In the genomic region with DNA sequence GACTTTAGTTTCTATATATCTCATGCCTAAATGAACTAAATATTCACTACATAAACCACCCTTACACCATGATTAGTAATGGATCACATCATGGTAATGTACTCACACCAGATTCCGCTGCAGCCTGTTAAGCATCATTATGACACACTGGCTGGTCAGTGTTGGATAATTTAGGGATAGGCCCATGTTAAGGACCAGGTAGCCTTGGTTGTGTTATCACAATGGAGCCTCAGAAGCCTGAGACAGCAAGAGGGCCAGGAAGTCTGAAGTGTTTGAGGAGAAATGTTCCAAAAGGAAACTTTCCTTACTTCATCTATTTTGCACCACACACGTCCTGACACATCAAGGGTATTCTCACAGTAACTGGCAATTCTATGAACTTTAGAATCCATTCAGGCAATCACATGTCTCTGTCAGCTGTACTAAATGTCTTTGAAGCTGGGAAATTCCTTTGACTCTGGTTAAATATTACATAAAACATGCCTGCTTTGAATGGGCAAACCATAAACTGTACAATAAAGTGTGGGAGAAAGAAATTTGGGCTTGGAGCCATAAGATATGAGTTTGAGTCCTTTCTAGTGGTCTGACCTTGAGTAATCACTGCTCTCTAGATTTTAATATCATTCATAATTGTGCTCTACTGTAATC, we compare ENCODE assay signal across 1 cellular context.
TF ChIP-seq lines count a peak whose summit lies in the region.

No MANE protein-coding gene starts in this region.

TF ChIP-seq in HepG2, 621 proteins besides CTCF, POLR2A, EP300 and RAD21 (continued from another document and continues in another):
- TF ChIP-seq, protein P1, sequence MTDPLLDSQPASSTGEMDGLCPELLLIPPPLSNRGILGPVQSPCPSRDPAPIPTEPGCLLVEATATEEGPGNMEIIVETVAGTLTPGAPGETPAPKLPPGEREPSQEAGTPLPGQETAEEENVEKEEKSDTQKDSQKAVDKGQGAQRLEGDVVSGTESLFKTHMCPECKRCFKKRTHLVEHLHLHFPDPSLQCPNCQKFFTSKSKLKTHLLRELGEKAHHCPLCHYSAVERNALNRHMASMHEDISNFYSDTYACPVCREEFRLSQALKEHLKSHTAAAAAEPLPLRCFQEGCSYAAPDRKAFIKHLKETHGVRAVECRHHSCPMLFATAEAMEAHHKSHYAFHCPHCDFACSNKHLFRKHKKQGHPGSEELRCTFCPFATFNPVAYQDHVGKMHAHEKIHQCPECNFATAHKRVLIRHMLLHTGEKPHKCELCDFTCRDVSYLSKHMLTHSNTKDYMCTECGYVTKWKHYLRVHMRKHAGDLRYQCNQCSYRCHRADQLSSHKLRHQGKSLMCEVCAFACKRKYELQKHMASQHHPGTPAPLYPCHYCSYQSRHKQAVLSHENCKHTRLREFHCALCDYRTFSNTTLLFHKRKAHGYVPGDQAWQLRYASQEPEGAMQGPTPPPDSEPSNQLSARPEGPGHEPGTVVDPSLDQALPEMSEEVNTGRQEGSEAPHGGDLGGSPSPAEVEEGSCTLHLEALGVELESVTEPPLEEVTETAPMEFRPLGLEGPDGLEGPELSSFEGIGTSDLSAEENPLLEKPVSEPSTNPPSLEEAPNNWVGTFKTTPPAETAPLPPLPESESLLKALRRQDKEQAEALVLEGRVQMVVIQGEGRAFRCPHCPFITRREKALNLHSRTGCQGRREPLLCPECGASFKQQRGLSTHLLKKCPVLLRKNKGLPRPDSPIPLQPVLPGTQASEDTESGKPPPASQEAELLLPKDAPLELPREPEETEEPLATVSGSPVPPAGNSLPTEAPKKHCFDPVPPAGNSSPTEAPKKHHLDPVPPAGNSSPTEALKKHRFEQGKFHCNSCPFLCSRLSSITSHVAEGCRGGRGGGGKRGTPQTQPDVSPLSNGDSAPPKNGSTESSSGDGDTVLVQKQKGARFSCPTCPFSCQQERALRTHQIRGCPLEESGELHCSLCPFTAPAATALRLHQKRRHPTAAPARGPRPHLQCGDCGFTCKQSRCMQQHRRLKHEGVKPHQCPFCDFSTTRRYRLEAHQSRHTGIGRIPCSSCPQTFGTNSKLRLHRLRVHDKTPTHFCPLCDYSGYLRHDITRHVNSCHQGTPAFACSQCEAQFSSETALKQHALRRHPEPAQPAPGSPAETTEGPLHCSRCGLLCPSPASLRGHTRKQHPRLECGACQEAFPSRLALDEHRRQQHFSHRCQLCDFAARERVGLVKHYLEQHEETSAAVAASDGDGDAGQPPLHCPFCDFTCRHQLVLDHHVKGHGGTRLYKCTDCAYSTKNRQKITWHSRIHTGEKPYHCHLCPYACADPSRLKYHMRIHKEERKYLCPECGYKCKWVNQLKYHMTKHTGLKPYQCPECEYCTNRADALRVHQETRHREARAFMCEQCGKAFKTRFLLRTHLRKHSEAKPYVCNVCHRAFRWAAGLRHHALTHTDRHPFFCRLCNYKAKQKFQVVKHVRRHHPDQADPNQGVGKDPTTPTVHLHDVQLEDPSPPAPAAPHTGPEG (CRISPR knock-in tag; IDR thresholded peaks at IDR 0.05): no peak
- TF ChIP-seq GATA4 (IDR thresholded peaks at IDR 0.05; ENCODE audit: borderline replicate concordance, low read depth): no peak
- TF ChIP-seq SP2 (CRISPR knock-in tag; IDR thresholded peaks at IDR 0.05): no peak
- TF ChIP-seq, protein P2, sequence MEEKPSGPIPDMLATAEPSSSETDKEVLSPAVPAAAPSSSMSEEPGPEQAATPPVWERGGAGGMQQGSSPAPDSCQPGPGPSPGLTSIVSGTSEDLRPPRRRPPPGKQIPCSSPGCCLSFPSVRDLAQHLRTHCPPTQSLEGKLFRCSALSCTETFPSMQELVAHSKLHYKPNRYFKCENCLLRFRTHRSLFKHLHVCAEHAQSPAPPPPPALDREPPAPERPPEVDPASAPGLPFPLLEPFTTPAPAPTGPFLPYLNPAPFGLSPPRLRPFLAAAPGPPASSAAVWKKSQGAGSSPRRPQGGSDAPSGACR (CRISPR knock-in tag; IDR thresholded peaks at IDR 0.05): no peak
- no peak for TF ChIP-seq CBFB (CRISPR knock-in tag; IDR thresholded peaks at IDR 0.05)
- TF ChIP-seq, protein P3, sequence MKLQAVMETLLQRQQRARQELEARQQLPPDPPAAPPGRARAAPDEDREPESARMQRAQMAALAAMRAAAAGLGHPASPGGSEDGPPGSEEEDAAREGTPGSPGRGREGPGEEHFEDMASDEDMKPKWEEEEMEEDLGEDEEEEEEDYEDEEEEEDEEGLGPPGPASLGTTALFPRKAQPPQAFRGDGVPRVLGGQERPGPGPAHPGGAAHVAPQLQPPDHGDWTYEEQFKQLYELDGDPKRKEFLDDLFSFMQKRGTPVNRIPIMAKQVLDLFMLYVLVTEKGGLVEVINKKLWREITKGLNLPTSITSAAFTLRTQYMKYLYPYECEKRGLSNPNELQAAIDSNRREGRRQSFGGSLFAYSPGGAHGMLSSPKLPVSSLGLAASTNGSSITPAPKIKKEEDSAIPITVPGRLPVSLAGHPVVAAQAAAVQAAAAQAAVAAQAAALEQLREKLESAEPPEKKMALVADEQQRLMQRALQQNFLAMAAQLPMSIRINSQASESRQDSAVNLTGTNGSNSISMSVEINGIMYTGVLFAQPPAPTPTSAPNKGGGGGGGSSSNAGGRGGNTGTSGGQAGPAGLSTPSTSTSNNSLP (IDR thresholded peaks at IDR 0.05; ENCODE audit: low read depth, low read length): peak; percentile 93
- TF ChIP-seq SUZ12 (IDR thresholded peaks at IDR 0.05; ENCODE audit: low read depth, low read length): no peak
- 0 out of 2 replicates have a peak, but pooled peaks have one; percentile 10 for TF ChIP-seq RELA (CRISPR knock-in tag; IDR thresholded peaks at IDR 0.05)
- TF ChIP-seq ZNF530 (CRISPR knock-in tag; IDR thresholded peaks at IDR 0.05; ENCODE audit: low read depth): no peak
- peak; percentile 63; the same call in 1 of the 2 replicates for TF ChIP-seq MED13 (CRISPR knock-in tag; IDR thresholded peaks at IDR 0.05)
- TF ChIP-seq, protein P4, sequence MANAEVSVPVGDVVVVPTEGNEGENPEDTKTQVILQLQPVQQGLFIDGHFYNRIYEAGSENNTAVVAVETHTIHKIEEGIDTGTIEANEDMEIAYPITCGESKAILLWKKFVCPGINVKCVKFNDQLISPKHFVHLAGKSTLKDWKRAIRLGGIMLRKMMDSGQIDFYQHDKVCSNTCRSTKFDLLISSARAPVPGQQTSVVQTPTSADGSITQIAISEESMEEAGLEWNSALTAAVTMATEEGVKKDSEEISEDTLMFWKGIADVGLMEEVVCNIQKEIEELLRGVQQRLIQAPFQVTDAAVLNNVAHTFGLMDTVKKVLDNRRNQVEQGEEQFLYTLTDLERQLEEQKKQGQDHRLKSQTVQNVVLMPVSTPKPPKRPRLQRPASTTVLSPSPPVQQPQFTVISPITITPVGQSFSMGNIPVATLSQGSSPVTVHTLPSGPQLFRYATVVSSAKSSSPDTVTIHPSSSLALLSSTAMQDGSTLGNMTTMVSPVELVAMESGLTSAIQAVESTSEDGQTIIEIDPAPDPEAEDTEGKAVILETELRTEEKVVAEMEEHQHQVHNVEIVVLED (CRISPR knock-in tag; IDR thresholded peaks at IDR 0.05; ENCODE audit: borderline replicate concordance): no peak
- no peak for TF ChIP-seq ZNF562 (CRISPR knock-in tag; IDR thresholded peaks at IDR 0.05; ENCODE audit: borderline replicate concordance)
- TF ChIP-seq, protein P5, sequence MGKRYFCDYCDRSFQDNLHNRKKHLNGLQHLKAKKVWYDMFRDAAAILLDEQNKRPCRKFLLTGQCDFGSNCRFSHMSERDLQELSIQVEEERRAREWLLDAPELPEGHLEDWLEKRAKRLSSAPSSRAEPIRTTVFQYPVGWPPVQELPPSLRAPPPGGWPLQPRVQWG (CRISPR knock-in tag; IDR thresholded peaks at IDR 0.05; ENCODE audit: borderline replicate concordance, low read depth): no peak
- TF ChIP-seq RCOR2 (CRISPR knock-in tag; IDR thresholded peaks at IDR 0.05): peak; percentile 71; the same call in 1 of the 2 replicates
- TF ChIP-seq, protein P6, sequence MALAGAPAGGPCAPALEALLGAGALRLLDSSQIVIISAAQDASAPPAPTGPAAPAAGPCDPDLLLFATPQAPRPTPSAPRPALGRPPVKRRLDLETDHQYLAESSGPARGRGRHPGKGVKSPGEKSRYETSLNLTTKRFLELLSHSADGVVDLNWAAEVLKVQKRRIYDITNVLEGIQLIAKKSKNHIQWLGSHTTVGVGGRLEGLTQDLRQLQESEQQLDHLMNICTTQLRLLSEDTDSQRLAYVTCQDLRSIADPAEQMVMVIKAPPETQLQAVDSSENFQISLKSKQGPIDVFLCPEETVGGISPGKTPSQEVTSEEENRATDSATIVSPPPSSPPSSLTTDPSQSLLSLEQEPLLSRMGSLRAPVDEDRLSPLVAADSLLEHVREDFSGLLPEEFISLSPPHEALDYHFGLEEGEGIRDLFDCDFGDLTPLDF (CRISPR knock-in tag; IDR thresholded peaks at IDR 0.05): no peak
- peak; percentile 87 for TF ChIP-seq RXRB (CRISPR knock-in tag; IDR thresholded peaks at IDR 0.05; ENCODE audit: borderline replicate concordance)
- TF ChIP-seq ZNF230 (CRISPR knock-in tag; IDR thresholded peaks at IDR 0.05): no peak
- TF ChIP-seq, protein P7, sequence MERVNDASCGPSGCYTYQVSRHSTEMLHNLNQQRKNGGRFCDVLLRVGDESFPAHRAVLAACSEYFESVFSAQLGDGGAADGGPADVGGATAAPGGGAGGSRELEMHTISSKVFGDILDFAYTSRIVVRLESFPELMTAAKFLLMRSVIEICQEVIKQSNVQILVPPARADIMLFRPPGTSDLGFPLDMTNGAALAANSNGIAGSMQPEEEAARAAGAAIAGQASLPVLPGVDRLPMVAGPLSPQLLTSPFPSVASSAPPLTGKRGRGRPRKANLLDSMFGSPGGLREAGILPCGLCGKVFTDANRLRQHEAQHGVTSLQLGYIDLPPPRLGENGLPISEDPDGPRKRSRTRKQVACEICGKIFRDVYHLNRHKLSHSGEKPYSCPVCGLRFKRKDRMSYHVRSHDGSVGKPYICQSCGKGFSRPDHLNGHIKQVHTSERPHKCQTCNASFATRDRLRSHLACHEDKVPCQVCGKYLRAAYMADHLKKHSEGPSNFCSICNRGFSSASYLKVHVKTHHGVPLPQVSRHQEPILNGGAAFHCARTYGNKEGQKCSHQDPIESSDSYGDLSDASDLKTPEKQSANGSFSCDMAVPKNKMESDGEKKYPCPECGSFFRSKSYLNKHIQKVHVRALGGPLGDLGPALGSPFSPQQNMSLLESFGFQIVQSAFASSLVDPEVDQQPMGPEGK (CRISPR knock-in tag; IDR thresholded peaks at IDR 0.05): peak; percentile 39
- TF ChIP-seq ZNF350 (CRISPR knock-in tag; IDR thresholded peaks at IDR 0.05; ENCODE audit: borderline replicate concordance, low read depth): no peak
- no peak for TF ChIP-seq PRPF4 (IDR thresholded peaks at IDR 0.05; ENCODE audit: low read depth, low read length, poor library complexity, severe bottlenecking)
- TF ChIP-seq, protein P8, sequence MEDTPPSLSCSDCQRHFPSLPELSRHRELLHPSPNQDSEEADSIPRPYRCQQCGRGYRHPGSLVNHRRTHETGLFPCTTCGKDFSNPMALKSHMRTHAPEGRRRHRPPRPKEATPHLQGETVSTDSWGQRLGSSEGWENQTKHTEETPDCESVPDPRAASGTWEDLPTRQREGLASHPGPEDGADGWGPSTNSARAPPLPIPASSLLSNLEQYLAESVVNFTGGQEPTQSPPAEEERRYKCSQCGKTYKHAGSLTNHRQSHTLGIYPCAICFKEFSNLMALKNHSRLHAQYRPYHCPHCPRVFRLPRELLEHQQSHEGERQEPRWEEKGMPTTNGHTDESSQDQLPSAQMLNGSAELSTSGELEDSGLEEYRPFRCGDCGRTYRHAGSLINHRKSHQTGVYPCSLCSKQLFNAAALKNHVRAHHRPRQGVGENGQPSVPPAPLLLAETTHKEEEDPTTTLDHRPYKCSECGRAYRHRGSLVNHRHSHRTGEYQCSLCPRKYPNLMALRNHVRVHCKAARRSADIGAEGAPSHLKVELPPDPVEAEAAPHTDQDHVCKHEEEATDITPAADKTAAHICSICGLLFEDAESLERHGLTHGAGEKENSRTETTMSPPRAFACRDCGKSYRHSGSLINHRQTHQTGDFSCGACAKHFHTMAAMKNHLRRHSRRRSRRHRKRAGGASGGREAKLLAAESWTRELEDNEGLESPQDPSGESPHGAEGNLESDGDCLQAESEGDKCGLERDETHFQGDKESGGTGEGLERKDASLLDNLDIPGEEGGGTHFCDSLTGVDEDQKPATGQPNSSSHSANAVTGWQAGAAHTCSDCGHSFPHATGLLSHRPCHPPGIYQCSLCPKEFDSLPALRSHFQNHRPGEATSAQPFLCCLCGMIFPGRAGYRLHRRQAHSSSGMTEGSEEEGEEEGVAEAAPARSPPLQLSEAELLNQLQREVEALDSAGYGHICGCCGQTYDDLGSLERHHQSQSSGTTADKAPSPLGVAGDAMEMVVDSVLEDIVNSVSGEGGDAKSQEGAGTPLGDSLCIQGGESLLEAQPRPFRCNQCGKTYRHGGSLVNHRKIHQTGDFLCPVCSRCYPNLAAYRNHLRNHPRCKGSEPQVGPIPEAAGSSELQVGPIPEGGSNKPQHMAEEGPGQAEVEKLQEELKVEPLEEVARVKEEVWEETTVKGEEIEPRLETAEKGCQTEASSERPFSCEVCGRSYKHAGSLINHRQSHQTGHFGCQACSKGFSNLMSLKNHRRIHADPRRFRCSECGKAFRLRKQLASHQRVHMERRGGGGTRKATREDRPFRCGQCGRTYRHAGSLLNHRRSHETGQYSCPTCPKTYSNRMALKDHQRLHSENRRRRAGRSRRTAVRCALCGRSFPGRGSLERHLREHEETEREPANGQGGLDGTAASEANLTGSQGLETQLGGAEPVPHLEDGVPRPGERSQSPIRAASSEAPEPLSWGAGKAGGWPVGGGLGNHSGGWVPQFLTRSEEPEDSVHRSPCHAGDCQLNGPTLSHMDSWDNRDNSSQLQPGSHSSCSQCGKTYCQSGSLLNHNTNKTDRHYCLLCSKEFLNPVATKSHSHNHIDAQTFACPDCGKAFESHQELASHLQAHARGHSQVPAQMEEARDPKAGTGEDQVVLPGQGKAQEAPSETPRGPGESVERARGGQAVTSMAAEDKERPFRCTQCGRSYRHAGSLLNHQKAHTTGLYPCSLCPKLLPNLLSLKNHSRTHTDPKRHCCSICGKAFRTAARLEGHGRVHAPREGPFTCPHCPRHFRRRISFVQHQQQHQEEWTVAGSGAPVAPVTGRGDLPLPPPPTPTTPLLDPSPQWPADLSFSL (CRISPR knock-in tag; IDR thresholded peaks at IDR 0.05): 0 out of 2 replicates have a peak, but pooled peaks have one; percentile 27
- no peak for TF ChIP-seq ZNF264 (CRISPR knock-in tag; IDR thresholded peaks at IDR 0.05)
- no peak for TF ChIP-seq ZBTB42 (CRISPR knock-in tag; IDR thresholded peaks at IDR 0.05)
- TF ChIP-seq CHD2 (IDR thresholded peaks at IDR 0.05; ENCODE audit: low read depth, low read length): no peak
- TF ChIP-seq, protein P9, sequence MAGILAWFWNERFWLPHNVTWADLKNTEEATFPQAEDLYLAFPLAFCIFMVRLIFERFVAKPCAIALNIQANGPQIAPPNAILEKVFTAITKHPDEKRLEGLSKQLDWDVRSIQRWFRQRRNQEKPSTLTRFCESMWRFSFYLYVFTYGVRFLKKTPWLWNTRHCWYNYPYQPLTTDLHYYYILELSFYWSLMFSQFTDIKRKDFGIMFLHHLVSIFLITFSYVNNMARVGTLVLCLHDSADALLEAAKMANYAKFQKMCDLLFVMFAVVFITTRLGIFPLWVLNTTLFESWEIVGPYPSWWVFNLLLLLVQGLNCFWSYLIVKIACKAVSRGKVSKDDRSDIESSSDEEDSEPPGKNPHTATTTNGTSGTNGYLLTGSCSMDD (CRISPR knock-in tag; IDR thresholded peaks at IDR 0.05): no peak
- no peak for TF ChIP-seq ZNF660 (CRISPR knock-in tag; IDR thresholded peaks at IDR 0.05; ENCODE audit: borderline replicate concordance, low read depth)
- TF ChIP-seq GABPB1 (CRISPR knock-in tag; IDR thresholded peaks at IDR 0.05): no peak
- no peak for TF ChIP-seq ATAD3A (CRISPR knock-in tag; IDR thresholded peaks at IDR 0.05)
- TF ChIP-seq REL (CRISPR knock-in tag; conservative IDR thresholded peaks at IDR 0.05): no peak
- TF ChIP-seq GLI4 (CRISPR knock-in tag; IDR thresholded peaks at IDR 0.05; ENCODE audit: borderline replicate concordance): no peak
- no peak for TF ChIP-seq ZNF737 (CRISPR knock-in tag; IDR thresholded peaks at IDR 0.05; ENCODE audit: borderline replicate concordance)
- TF ChIP-seq MAFF (IDR thresholded peaks at IDR 0.05; ENCODE audit: low read depth, low read length): 0 out of 2 replicates have a peak, but pooled peaks have one; percentile 31
